Comparison of ENCODE assay signal across 1 cellular context in genomic region chr19:4399871-4400768, GRCh38.
TF ChIP-seq lines count a peak whose summit lies in the region.

Gene SH3GL1 (minus strand): TSS chr19:4400547. CDS start chr19:4400368, 179 bp downstream.

TF ChIP-seq in K562, 482 proteins besides CTCF, POLR2A, EP300 and RAD21 (continued from another document and continues in another):
- TF ChIP-seq BRF1 (IDR thresholded peaks at IDR 0.05; ENCODE audit: borderline replicate concordance, extremely low read depth, insufficient read length) (no peak), ARID3A (IDR thresholded peaks at IDR 0.05; ENCODE audit: borderline replicate concordance, low read depth, low read length) (no peak), ZNF76 (CRISPR knock-in tag; IDR thresholded peaks at IDR 0.05; ENCODE audit: borderline replicate concordance) (no peak), HEY1 (CRISPR knock-in tag; IDR thresholded peaks at IDR 0.05; ENCODE audit: borderline replicate concordance) (no peak), ERF (CRISPR knock-in tag; IDR thresholded peaks at IDR 0.05) (0 out of 2 replicates have a peak, but pooled peaks have one; percentile 53), NKRF (IDR thresholded peaks at IDR 0.05; ENCODE audit: borderline replicate concordance) (no peak), ETV1 (tag; conservative IDR thresholded peaks at IDR 0.05; ENCODE audit: low read depth) (no peak; the same call in 1 of the 2 replicates), TAF7 (tag; IDR thresholded peaks at IDR 0.05) (no peak), ATF1 (CRISPR knock-in tag; IDR thresholded peaks at IDR 0.05) (peak; percentile 19; the same call in 1 of the 2 replicates), ATF1 (tag; IDR thresholded peaks at IDR 0.05) (no peak), ZNF395 (CRISPR knock-in tag; IDR thresholded peaks at IDR 0.05) (peak; percentile 98), ETS1 (conservative IDR thresholded peaks at IDR 0.05; ENCODE audit: control insufficient read depth, low read depth, low read length) (peak; percentile 79), ZNF408 (CRISPR knock-in tag; IDR thresholded peaks at IDR 0.05; ENCODE audit: low read depth) (no peak), ZNF780A (CRISPR knock-in tag; IDR thresholded peaks at IDR 0.05) (no peak), ZBTB11 (CRISPR knock-in tag; IDR thresholded peaks at IDR 0.05) (peak in 1 of 3 experiments; percentile 92; a peak in 2 of 6 replicates), ATF2 (CRISPR knock-in tag; IDR thresholded peaks at IDR 0.05) (peak; percentile 61; the same call in 1 of the 2 replicates), EZH2 (IDR thresholded peaks at IDR 0.05; ENCODE audit: borderline replicate concordance, low read depth, low read length) (no peak), ETV6 (IDR thresholded peaks at IDR 0.05; ENCODE audit: borderline replicate concordance in 1 of 2, low read depth in 2 of 2, low read length in 1 of 2) (no peak), ETV6 (CRISPR knock-in tag; IDR thresholded peaks at IDR 0.05; ENCODE audit: borderline replicate concordance) (no peak), NFXL1 (CRISPR knock-in tag; IDR thresholded peaks at IDR 0.05) (no peak), ZNF398 (CRISPR knock-in tag; IDR thresholded peaks at IDR 0.05) (no peak), MCM7 (IDR thresholded peaks at IDR 0.05) (no peak), RNF2 (IDR thresholded peaks at IDR 0.05) (no peak), TFE3 (CRISPR knock-in tag; IDR thresholded peaks at IDR 0.05) (no peak), RREB1 (CRISPR knock-in tag; IDR thresholded peaks at IDR 0.05) (no peak), DDX20 (tag; IDR thresholded peaks at IDR 0.05; ENCODE audit: low read depth) (no peak), ZEB2 (IDR thresholded peaks at IDR 0.05) (no peak)
